In the genomic region with DNA sequence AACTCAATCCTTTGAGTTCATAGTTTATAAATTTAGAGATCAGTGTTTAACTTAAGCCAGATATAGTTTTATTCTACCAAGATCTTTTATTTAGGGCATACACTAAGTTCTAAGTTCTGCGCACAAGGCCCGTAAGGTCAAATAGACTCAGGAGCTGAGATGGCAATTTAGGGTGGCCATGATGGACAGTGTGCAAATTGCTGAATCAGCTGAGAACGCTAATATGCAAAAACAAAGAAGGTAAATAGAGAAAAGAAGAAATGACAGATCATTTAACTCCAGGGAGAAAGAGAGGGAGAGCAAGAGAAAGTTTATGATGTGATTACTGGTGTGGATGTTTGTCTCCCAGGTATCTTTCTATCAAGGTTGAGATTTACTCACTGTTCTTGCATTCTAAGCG, we compare ENCODE assay signal across 26 cellular contexts.
DNase-seq lines count a peak whose midpoint lies in the region; ATAC-seq, FAIRE-seq and TF ChIP-seq lines count a peak whose summit lies in the region.
"Had no signal": no experiment of that assay in that cellular context is flagged by ENCODE, and none has a peak within 500 bp of the region (broad histone marks: within the 10 kb centered on the region; RNA-seq: fewer than 3 reads in every experiment).

No MANE protein-coding gene starts in this region.

- TF ChIP-seq RAD21 in HepG2 (CRISPR knock-in tag; IDR thresholded peaks at IDR 0.05) = no peak

- peak overlapping the region; percentile 80 for H3K27ac Mint-ChIP-seq in nephron progenitor cell
- H3K27ac Mint-ChIP-seq: CD14-positive monocyte; CD4-positive, alpha-beta memory T cell; CD4-positive, CD25-positive, alpha-beta regulatory T cell; CD8-positive, alpha-beta memory T cell had no signal

- H3K9ac ChIP-seq in HepG2 (ENCODE audit: insufficient read depth, low read depth, low read length) (no peak overlapping the region), SU-DHL-6 (ENCODE audit: low read length) (no peak overlapping the region)
- H3K9ac ChIP-seq: BLaER1 had no signal

- BruUV-seq in HepG2 (replicated peaks; lab: Mats Ljungman, UMichigan) = no TSS peak

- intact Hi-C loops in HepG2 (cut with micrococcal nuclease; ENCODE audit: unreplicated experiment) = no loop called here
- intact Hi-C loops in right lobe of liver (cut with DNase I) = no loop called here

- peaks cover 23% of the 10 kb centered on the region for H3K4me1 Mint-ChIP-seq in nephron progenitor cell
- H3K4me1 Mint-ChIP-seq: CD14-positive monocyte; CD4-positive, alpha-beta memory T cell; CD4-positive, CD25-positive, alpha-beta regulatory T cell; CD8-positive, alpha-beta memory T cell had no signal

- TF ChIP-seq POLR2A in HepG2 (IDR thresholded peaks at IDR 0.05; ENCODE audit: insufficient read depth in 1 of 2, low read depth in 2 of 2, low read length in 2 of 2) = no peak
- no peak for TF ChIP-seq POLR2A in right lobe of liver (IDR thresholded peaks at IDR 0.05)

- no peaks in the 10 kb centered on the region for H4K20me1 ChIP-seq in HepG2 (ENCODE audit: insufficient read depth, low read length)
- H4K20me1 ChIP-seq in SU-DHL-6 (ENCODE audit: low read depth, low read length) = no peaks in the 10 kb centered on the region
- H4K20me1 ChIP-seq: BLaER1 had no signal

- H3K4me3 Mint-ChIP-seq in nephron progenitor cell = no peak overlapping the region
- H3K4me3 Mint-ChIP-seq: CD14-positive monocyte; CD4-positive, alpha-beta memory T cell; CD4-positive, CD25-positive, alpha-beta regulatory T cell; CD8-positive, alpha-beta memory T cell had no signal

- WGBS in HepG2 (ENCODE audit: low lambda C conversion rate) = 47% methylated on average over 4 of the region's 4 CpGs
- 53% methylated on average over 4 of the region's 4 CpGs for WGBS in right lobe of liver (ENCODE audit: insufficient coverage, low coverage, low lambda C conversion rate, missing lambda C conversion rate)

- H3K27ac ChIP-seq in HepG2 (ENCODE audit: extremely low read length, insufficient read depth, low read length) = no peak overlapping the region
- no peak overlapping the region for H3K27ac ChIP-seq in right lobe of liver
- H3K27ac ChIP-seq in SU-DHL-6 (ENCODE audit: low read depth, low read length) = no peak overlapping the region
- H3K27ac ChIP-seq: BLaER1 had no signal

- no peaks in the 10 kb centered on the region for H3F3A ChIP-seq in SU-DHL-6 (ENCODE audit: insufficient read depth)

- H3K4me2 ChIP-seq in HepG2 (ENCODE audit: low read depth, low read length) (no peak overlapping the region), SU-DHL-6 (ENCODE audit: low read depth, low read length, poor library complexity, severe bottlenecking) (no peak overlapping the region)
- H3K4me2 ChIP-seq: BLaER1 had no signal

- H3K27me3 Mint-ChIP-seq in nephron progenitor cell (ENCODE audit: low read depth, poor library complexity) = no peaks in the 10 kb centered on the region
- H3K27me3 Mint-ChIP-seq: CD4-positive, alpha-beta memory T cell; CD4-positive, CD25-positive, alpha-beta regulatory T cell; CD8-positive, alpha-beta memory T cell had no signal

- H3K27me3 ChIP-seq in HepG2 (ENCODE audit: control insufficient read depth in 1 of 2, insufficient read depth in 2 of 2, low read length in 2 of 2) (no peaks in the 10 kb centered on the region), right lobe of liver (no peaks in the 10 kb centered on the region), SU-DHL-6 (ENCODE audit: low read length) (no peaks in the 10 kb centered on the region)
- H3K27me3 ChIP-seq: BE2C, BLaER1 had no signal

- no peak for ATAC-seq in HepG2
- ATAC-seq in right lobe of liver = no peak
- ATAC-seq: GM12878 had no signal

- H3K9me2 ChIP-seq in SU-DHL-6 (replicated peaks; ENCODE audit: insufficient read depth, low read length) = no peaks in the 10 kb centered on the region

- FAIRE-seq in HepG2 (lab: Jason Lieb, UNC) = no peak
- FAIRE-seq: GM12878, GM12892, GM18507, GM19239 had no signal

- H3K9me3 ChIP-seq in HepG2 (ENCODE audit: low read length) (no peaks in the 10 kb centered on the region), right lobe of liver (no peaks in the 10 kb centered on the region), SU-DHL-6 (ENCODE audit: insufficient read depth, low read length) (no peaks in the 10 kb centered on the region)
- H3K9me3 ChIP-seq: BE2C had no signal

- no peak for TF ChIP-seq CTCF in HepG2 (CRISPR knock-in tag; IDR thresholded peaks at IDR 0.05)
- TF ChIP-seq CTCF in right lobe of liver (IDR thresholded peaks at IDR 0.05) = no peak
- no peak for TF ChIP-seq CTCF in SU-DHL-6 (IDR thresholded peaks at IDR 0.05; ENCODE audit: insufficient read depth, low read length, poor library complexity, severe bottlenecking)
- TF ChIP-seq CTCF in nephron progenitor cell (IDR thresholded peaks at IDR 0.05) = no peak

- DNase-seq in HepG2 (ENCODE audit: low spot score) (no peak), right lobe of liver (no peak), nephron progenitor cell (no peak), NOMO-1 (lab: John Stamatoyannopoulos, UW; ENCODE audit: unreplicated experiment in 2 of 2) (no peak), hypothalamus (lab: John Stamatoyannopoulos, UW) (no peak)
- DNase-seq: ACHN; BE2C; C1 segment of cervical spinal cord; CD4-positive, alpha-beta memory T cell; CD4-positive, CD25-positive, alpha-beta regulatory T cell; CD8-positive, alpha-beta memory T cell; COR-L47; DMS 273 treated with DMSO at 0.1 percent for 48 hours; DMS153; DMS53; DMS79; DND-41; EL; GDM1 had no signal

- no peak for TF ChIP-seq EP300 in HepG2 (IDR thresholded peaks at IDR 0.05; ENCODE audit: low read depth in 2 of 2, low read length in 2 of 2)
- no peak for TF ChIP-seq EP300 in HepG2 (CRISPR knock-in tag; IDR thresholded peaks at IDR 0.05; ENCODE audit: borderline replicate concordance)

- in situ Hi-C loops in HepG2 (cut with HindIII; ENCODE audit: extremely low pct_ligation_motif_present, low pct_unique_long_range_greater_than_20kb) = no loop called here

- CTCF ChIA-PET in HepG2 (lab: Yijun Ruan, JAX; ENCODE audit: low intra/inter-chr PET ratio, low total read pairs) = no interaction called here

- H3K79me2 ChIP-seq in HepG2 (ENCODE audit: insufficient read depth, low read length) (no peaks in the 10 kb centered on the region), SU-DHL-6 (ENCODE audit: insufficient read depth, low read length) (no peaks in the 10 kb centered on the region)

- POLR2A ChIA-PET in HepG2 (lab: Yijun Ruan, JAX) = no interaction called here

- peaks cover 27% of the 10 kb centered on the region for H3K9me3 Mint-ChIP-seq in nephron progenitor cell

- no peaks in the 10 kb centered on the region for H3K36me3 ChIP-seq in HepG2 (replicated peaks in 1 of 2; ENCODE audit: control insufficient read depth in 1 of 2, insufficient read depth in 2 of 2, low read length in 2 of 2)
- no peaks in the 10 kb centered on the region for H3K36me3 ChIP-seq in right lobe of liver
- H3K36me3 ChIP-seq in SU-DHL-6 (ENCODE audit: low read length) = peaks cover 4% of the 10 kb centered on the region; the same call in 1 of the 2 replicates
- H3K36me3 ChIP-seq: BE2C, BLaER1 had no signal

- peaks cover 25% of the 10 kb centered on the region for H3K36me3 Mint-ChIP-seq in nephron progenitor cell (ENCODE audit: low read depth)
- H3K36me3 Mint-ChIP-seq: CD14-positive monocyte; CD4-positive, alpha-beta memory T cell; CD4-positive, CD25-positive, alpha-beta regulatory T cell; CD8-positive, alpha-beta memory T cell had no signal

- H2AFZ ChIP-seq in HepG2 (ENCODE audit: low read length) (no peak overlapping the region), SU-DHL-6 (ENCODE audit: low read depth, low read length, severe bottlenecking) (peak overlapping the region; percentile 48)

- no peak overlapping the region for H3K4me3 ChIP-seq in HepG2 (replicated peaks in 1 of 3; ENCODE audit: insufficient read depth in 1 of 3, low read depth in 2 of 3, low read length in 3 of 3)
- H3K4me3 ChIP-seq in right lobe of liver = no peak overlapping the region
- no peak overlapping the region for H3K4me3 ChIP-seq in SU-DHL-6 (ENCODE audit: insufficient read depth, low read length, poor library complexity, severe bottlenecking)
- H3K4me3 ChIP-seq: BLaER1, GM12878 had no signal

- no peaks in the 10 kb centered on the region for H3K4me1 ChIP-seq in HepG2 (ENCODE audit: insufficient read depth, low read length)
- no peaks in the 10 kb centered on the region for H3K4me1 ChIP-seq in right lobe of liver
- H3K4me1 ChIP-seq: BE2C, BLaER1 had no signal

TF ChIP-seq in HepG2, 621 proteins besides CTCF, POLR2A, EP300 and RAD21 (continues in another document):
- TF ChIP-seq, protein P1, sequence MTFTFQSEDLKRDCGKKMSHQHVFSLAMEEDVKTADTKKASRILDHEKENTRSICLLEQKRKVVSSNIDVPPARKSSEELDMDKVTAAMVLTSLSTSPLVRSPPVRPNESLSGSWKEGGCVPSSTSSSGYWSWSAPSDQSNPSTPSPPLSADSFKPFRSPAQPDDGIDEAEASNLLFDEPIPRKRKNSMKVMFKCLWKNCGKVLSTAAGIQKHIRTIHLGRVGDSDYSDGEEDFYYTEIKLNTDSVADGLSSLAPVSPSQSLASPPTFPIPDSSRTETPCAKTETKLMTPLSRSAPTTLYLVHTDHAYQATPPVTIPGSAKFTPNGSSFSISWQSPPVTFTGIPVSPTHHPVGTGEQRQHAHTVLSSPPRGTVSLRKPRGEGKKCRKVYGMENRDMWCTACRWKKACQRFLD (CRISPR knock-in tag; IDR thresholded peaks at IDR 0.05; ENCODE audit: borderline replicate concordance) = no peak
- no peak for TF ChIP-seq MXD4 (CRISPR knock-in tag; IDR thresholded peaks at IDR 0.05)
- no peak for TF ChIP-seq U2AF1 (optimal IDR thresholded peaks at IDR 0.05; ENCODE audit: low read depth, low read length)
- peak; percentile 69 to 84 for TF ChIP-seq MAFK (conservative IDR thresholded peaks at IDR 0.05 in 1 of 2, IDR thresholded peaks at IDR 0.05 in 1 of 2; ENCODE audit: low read length in 2 of 2)
- no peak for TF ChIP-seq CREM (IDR thresholded peaks at IDR 0.05)
- no peak for TF ChIP-seq CREM (CRISPR knock-in tag; IDR thresholded peaks at IDR 0.05)
- TF ChIP-seq HIVEP1 (CRISPR knock-in tag; IDR thresholded peaks at IDR 0.05) = no peak
- no peak for TF ChIP-seq NONO (IDR thresholded peaks at IDR 0.05)
- TF ChIP-seq NONO (CRISPR knock-in tag; conservative IDR thresholded peaks at IDR 0.05) = no peak
- TF ChIP-seq MAFG (CRISPR knock-in tag; IDR thresholded peaks at IDR 0.05) = no peak
- no peak for TF ChIP-seq GTF2F1 (IDR thresholded peaks at IDR 0.05; ENCODE audit: low read length)
